Comparison of ENCODE assay signal across 8 cellular contexts in genomic region chr4:75514131-75514948, GRCh38. TPM values are rescaled to one million over a fixed set of nuclear protein-coding genes. Genes with fewer than 3 reads are reported as not detected.
DNase-seq lines count a peak whose midpoint lies in the region; ATAC-seq, FAIRE-seq and TF ChIP-seq lines count a peak whose summit lies in the region.

RCHY1 (minus strand) TSS chr4:75514403; CDS start chr4:75514286, 117 bp downstream.
THAP6 (plus strand) TSS chr4:75514473; CDS start chr4:75515453, 980 bp downstream.

- H3K18ac ChIP-seq in H1 (ENCODE audit: extremely low read depth, low read length): peak within 1 kb of the TSS; percentile 100
- H3K18ac ChIP-seq in mesendoderm (ENCODE audit: low read length): peak within 1 kb of the TSS; percentile 64

- no peak within 1 kb of the TSS for H3K14ac ChIP-seq in H1 (ENCODE audit: insufficient read length)

- H3K79me2 ChIP-seq in H1 (ENCODE audit: control insufficient read depth in 1 of 2, insufficient read depth in 2 of 2, low read length in 2 of 2): peaks cover 0 to 42% of the 10 kb centered on the region in 2 experiments; a peak in 3 of 4 replicates
- peaks cover 13% of the 10 kb centered on the region for H3K79me2 ChIP-seq in mesendoderm (ENCODE audit: control insufficient read depth, insufficient read depth, low read length)

- CTCF ChIA-PET in H1 (lab: Charles Lee; ENCODE audit: partially characterized antibody): interaction anchor here (1.5 kb wide), 1 partner anchor 41 kb away, joined by 3 read pairs; no protein-coding TSS in a partner anchor

- peak within 1 kb of the TSS; percentile 90 for H4K8ac ChIP-seq in H1 (ENCODE audit: extremely low read depth, insufficient read depth, low read length)
- H4K8ac ChIP-seq in mesendoderm (ENCODE audit: low read depth, low read length): peak within 1 kb of the TSS; percentile 68

- H3K9ac ChIP-seq in H1 (replicated peaks in 1 of 4; ENCODE audit: extremely low read depth in 1 of 4, low read depth in 3 of 4, low read length in 3 of 4): peak within 1 kb of the TSS; percentile 70 to 94 (median 87)
- peak within 1 kb of the TSS; percentile 96 for H3K9ac ChIP-seq in mesendoderm (ENCODE audit: low read length)

- no peaks in the 10 kb centered on the region for H4K20me1 ChIP-seq in H1 (replicated peaks in 1 of 2; ENCODE audit: control insufficient read depth in 1 of 2, insufficient read depth in 2 of 2, low read length in 2 of 2)

- H3K23me2 ChIP-seq in H1 (ENCODE audit: low read depth, low read length): peaks cover 7% of the 10 kb centered on the region

- H3K27me3 ChIP-seq in H1 (replicated peaks in 1 of 4; ENCODE audit: control insufficient read depth in 3 of 4, extremely low read depth in 1 of 4, insufficient read depth in 3 of 4, low read length in 3 of 4) (no peaks in the 10 kb centered on the region), mesendoderm (ENCODE audit: insufficient read depth, low read length, poor library complexity) (no peaks in the 10 kb centered on the region)

- H4K5ac ChIP-seq in H1 (ENCODE audit: insufficient read length, low read depth, low read length) (peak within 1 kb of the TSS; percentile 88), mesendoderm (ENCODE audit: low read length) (peak within 1 kb of the TSS; percentile 33)

- FAIRE-seq in H1 (lab: Jason Lieb, UNC): peak; percentile 81

- peak; percentile 81 to 96 for TF ChIP-seq POLR2A in H1 (IDR thresholded peaks at IDR 0.05; ENCODE audit: control extremely low read depth in 1 of 2, low read depth in 2 of 2, low read length in 2 of 2)

- H3K36me3 ChIP-seq in H1 (ENCODE audit: control insufficient read depth in 2 of 4, insufficient read depth in 4 of 4, low read length in 3 of 4) (peaks cover 0 to 21% (median 9%) of the 10 kb centered on the region in 4 experiments; a peak in 7 of 8 replicates), mesendoderm (ENCODE audit: control insufficient read depth, insufficient read depth, low read length) (no peaks in the 10 kb centered on the region)

- DNase-seq in COLO829 (ENCODE audit: low spot score): peak; percentile 91
- peak; percentile 96 for DNase-seq in HT1080 (ENCODE audit: low read depth)
- DNase-seq in NOMO-1 treated with DMSO at 0.1 percent for 48 hours (lab: John Stamatoyannopoulos, UW; ENCODE audit: unreplicated experiment): peak; percentile 92
- DNase-seq in activated CD8-positive, alpha-beta memory T cell treated with anti-CD3 and anti-CD28 coated beads for 4 hours (ENCODE audit: low read depth in 2 of 2): peak; percentile 80 to 84
- DNase-seq in H1 (ENCODE audit: low read depth in 1 of 2, low spot score in 2 of 2): peak; percentile 86 to 93
- DNase-seq in mesendoderm: peak; percentile 99
- peak; percentile 81 for DNase-seq in stimulated activated CD8-positive, alpha-beta memory T cell treated with anti-CD3 and anti-CD28 coated beads, Interleukin-15, amount 100 ng/mL, for 24 hours (ENCODE audit: low read depth)

- H3K9me3 ChIP-seq in H1 (ENCODE audit: insufficient read depth in 2 of 2, low read depth in 1 of 2, low read length in 1 of 2): no peaks in the 10 kb centered on the region

- H3K56ac ChIP-seq in H1 (replicated peaks; ENCODE audit: insufficient read length, low read depth, low read length): peak within 1 kb of the TSS; percentile 70
- peak within 1 kb of the TSS; percentile 97 for H3K56ac ChIP-seq in mesendoderm (ENCODE audit: low read length)

- no peak within 1 kb of the TSS for H2BK15ac ChIP-seq in H1 (ENCODE audit: low read length)
- H2BK15ac ChIP-seq in mesendoderm (replicated peaks; ENCODE audit: low read depth): no peak within 1 kb of the TSS

- H2AK5ac ChIP-seq in H1 (ENCODE audit: low read depth, low read length): no peak within 1 kb of the TSS
- no peak within 1 kb of the TSS for H2AK5ac ChIP-seq in mesendoderm (ENCODE audit: low read length)

- H2BK20ac ChIP-seq in H1 (ENCODE audit: low read length): no peak within 1 kb of the TSS

- H2BK120ac ChIP-seq in H1 (replicated peaks; ENCODE audit: low read depth, low read length): peak within 1 kb of the TSS; percentile 52
- H2BK120ac ChIP-seq in mesendoderm (ENCODE audit: low read depth, low read length): peak within 1 kb of the TSS; percentile 28

- H3K79me1 ChIP-seq in H1 (ENCODE audit: low read depth, low read length) (no peaks in the 10 kb centered on the region), mesendoderm (ENCODE audit: low read length) (peaks cover 10% of the 10 kb centered on the region)

- 1% methylated on average over 56 of the region's 61 CpGs; no CpG with 5 or more reads in 1 of the 2 experiments for WGBS in H1 (ENCODE audit: extremely low coverage in 1 of 2, insufficient coverage in 1 of 2, insufficient read length in 1 of 2, insufficient replicate concordance in 2 of 2, low coverage in 1 of 2, low lambda C conversion rate in 2 of 2, missing lambda C conversion rate in 1 of 2), 2 experiments
- no CpG with 5 or more reads among the region's 61 CpGs for WGBS in mesendoderm (ENCODE audit: extremely low coverage, insufficient coverage, low lambda C conversion rate)

- H3K27ac ChIP-seq in H1 (ENCODE audit: low read depth, low read length): peak within 1 kb of the TSS; percentile 87
- peak within 1 kb of the TSS; percentile 82 for H3K27ac ChIP-seq in mesendoderm (ENCODE audit: low read depth, low read length)

- no peak; a peak in 2 of 4 replicates for TF ChIP-seq CTCF in H1 (IDR thresholded peaks at IDR 0.05; ENCODE audit: control extremely low read depth in 1 of 3, insufficient read depth in 1 of 3, low read depth in 1 of 3, low read length in 3 of 3)

- H2BK5ac ChIP-seq in H1 (ENCODE audit: low read depth, low read length) (peak within 1 kb of the TSS; percentile 95), mesendoderm (ENCODE audit: low read length) (peak within 1 kb of the TSS; percentile 62)

- H3K23ac ChIP-seq in H1 (ENCODE audit: insufficient read length) (no peak within 1 kb of the TSS), mesendoderm (ENCODE audit: low read length) (peak within 1 kb of the TSS; percentile 83)

- H3K4me3 ChIP-seq in H1 (ENCODE audit: extremely low read depth in 1 of 4, insufficient read depth in 2 of 4, low read depth in 3 of 4, low read length in 4 of 4) (peak within 1 kb of the TSS; percentile 70 to 93 (median 80)), mesendoderm (ENCODE audit: low read length) (peak within 1 kb of the TSS; percentile 94)

- TF ChIP-seq EP300 in H1 (IDR thresholded peaks at IDR 0.05; ENCODE audit: borderline replicate concordance in 1 of 2, low read depth in 2 of 2, low read length in 2 of 2): no peak

- H2AFZ ChIP-seq in H1 (ENCODE audit: low read length): peak within 1 kb of the TSS; percentile 94

- POLR2A ChIA-PET in H1 (lab: Charles Lee; ENCODE audit: partially characterized antibody): interaction anchor here (0.6 to 1.9 kb wide), 13 partner anchors 9 to 580 kb away, joined by 3 to 11 read pairs (median 4); no protein-coding TSS in a partner anchor

- peak within 1 kb of the TSS; percentile 83 for H4K91ac ChIP-seq in H1 (replicated peaks; ENCODE audit: insufficient read length, low read length)

- peak within 1 kb of the TSS; percentile 63 for H3K4ac ChIP-seq in H1 (replicated peaks; ENCODE audit: insufficient read length, low read depth, low read length)
- H3K4ac ChIP-seq in mesendoderm (ENCODE audit: low read depth, low read length): no peak within 1 kb of the TSS

- H2BK12ac ChIP-seq in H1 (ENCODE audit: low read depth, low read length): peak within 1 kb of the TSS; percentile 61; the same call in 1 of the 2 replicates

- peaks cover 0 to 15% (median 7%) of the 10 kb centered on the region in 4 experiments; a peak in 4 of 7 replicates for H3K4me1 ChIP-seq in H1 (replicated peaks in 1 of 4; ENCODE audit: control insufficient read depth in 3 of 4, insufficient read depth in 4 of 4, low read length in 3 of 4)
- peaks cover 9% of the 10 kb centered on the region for H3K4me1 ChIP-seq in mesendoderm (ENCODE audit: control insufficient read depth, low read depth, low read length)

- peak; percentile 90 for ATAC-seq in GM21360 (IDR thresholded peaks at IDR 0.05; ENCODE audit: unreplicated experiment)

- TF ChIP-seq RAD21 in H1 (IDR thresholded peaks at IDR 0.05 in 1 of 2, conservative IDR thresholded peaks at IDR 0.05 in 1 of 2; ENCODE audit: low read depth in 2 of 2, low read length in 2 of 2): no peak

- H3K4me2 ChIP-seq in H1 (ENCODE audit: insufficient read depth in 1 of 2, low read depth in 2 of 2, low read length in 2 of 2): peak within 1 kb of the TSS; percentile 89 to 92
- peak within 1 kb of the TSS; percentile 94 for H3K4me2 ChIP-seq in mesendoderm (ENCODE audit: low read length)

RNA-seq across cellular contexts. Expression of gene RCHY1, which starts in this region (rescaled TPM):
- 38.1 and 47.6 TPM in 2 replicates for total RNA-seq in HT1080 (2014; rRNA removed; shearing (Covaris generic))
- polyA plus RNA-seq in HT1080 (2015; cell fraction: cytosol; rRNA removed): 42.6 and 49.1 TPM in 2 replicates
- 26.6 and 27.2 TPM in 2 replicates for polyA plus RNA-seq in HT1080 (2015; cell fraction: nucleus; rRNA removed)
- 39.8 and 44.0 TPM in 2 replicates for total RNA-seq in H1 (2021; fragmentation: NEBNext Ultra II Directional; extraction: Animal tissue kit (Norgen Biotek cat#: 25700))
- 19.7 and 30.3 TPM in 2 replicates for polyA plus RNA-seq in H1 (2011; rRNA removed)
- 50.0 TPM for polyA plus RNA-seq in H1 (2011; cell fraction: cytosol; rRNA removed)
- 8.9 TPM for polyA plus RNA-seq in H1 (2011; cell fraction: nucleus; rRNA removed)
- 52.5 to 76.2 TPM (median 61.2 TPM) in 4 replicates for polyA plus RNA-seq in H1 (2012, experiment 1 of 2)
- polyA plus RNA-seq in H1 (2012, experiment 2 of 2): 9.6 TPM
- 25.6 TPM for polyA plus RNA-seq in H1 (2013, experiment 1 of 2)
- polyA plus RNA-seq in H1 (2013, experiment 2 of 2): 24.8 TPM
- polyA minus RNA-seq in H1 (2011; rRNA and poly(A)+ RNA removed): 29.9 and 31.8 TPM in 2 replicates
- polyA minus RNA-seq in H1 (2011; cell fraction: cytosol; rRNA and poly(A)+ RNA removed): 18.9 TPM
- polyA minus RNA-seq in H1 (2011; cell fraction: nucleus; rRNA and poly(A)+ RNA removed): 20.8 TPM
- polyA plus RNA-seq in mesendoderm (2013, experiment 1 of 2): 60.1 TPM
- polyA plus RNA-seq in mesendoderm (2013, experiment 2 of 2): 60.4 TPM

RNA-seq across cellular contexts. Expression of gene THAP6, which starts in this region (rescaled TPM):
- total RNA-seq in HT1080 (2014; rRNA removed; shearing (Covaris generic)): 9.8 and 12.2 TPM in 2 replicates
- 17.5 and 17.9 TPM in 2 replicates for polyA plus RNA-seq in HT1080 (2015; cell fraction: cytosol; rRNA removed)
- polyA plus RNA-seq in HT1080 (2015; cell fraction: nucleus; rRNA removed): 24.5 and 30.3 TPM in 2 replicates
- 8.9 and 9.7 TPM in 2 replicates for total RNA-seq in H1 (2021; fragmentation: NEBNext Ultra II Directional; extraction: Animal tissue kit (Norgen Biotek cat#: 25700))
- 2.9 and 3.3 TPM in 2 replicates for polyA plus RNA-seq in H1 (2011; rRNA removed)
- 6.9 TPM for polyA plus RNA-seq in H1 (2011; cell fraction: cytosol; rRNA removed)
- 11.2 TPM for polyA plus RNA-seq in H1 (2011; cell fraction: nucleus; rRNA removed)
- polyA plus RNA-seq in H1 (2012, experiment 1 of 2): 5.4 to 8.1 TPM (median 6.7 TPM) in 4 replicates
- 0.62 TPM for polyA plus RNA-seq in H1 (2012, experiment 2 of 2)
- 6.1 TPM for polyA plus RNA-seq in H1 (2013, experiment 1 of 2)
- polyA plus RNA-seq in H1 (2013, experiment 2 of 2): 5.6 TPM
- 8.3 and 10.2 TPM in 2 replicates for polyA minus RNA-seq in H1 (2011; rRNA and poly(A)+ RNA removed)
- 6.5 TPM for polyA minus RNA-seq in H1 (2011; cell fraction: cytosol; rRNA and poly(A)+ RNA removed)
- 30.3 TPM for polyA minus RNA-seq in H1 (2011; cell fraction: nucleus; rRNA and poly(A)+ RNA removed)
- 5.4 TPM for polyA plus RNA-seq in mesendoderm (2013, experiment 1 of 2)
- 5.1 TPM for polyA plus RNA-seq in mesendoderm (2013, experiment 2 of 2)

Comparison
In these comparisons a context has a peak if more than half of its experiments do, and no peak if none do; other contexts are left out.
1. Peak in every context shown above with its lines: DNase-seq, ATAC-seq, H3K4me3 ChIP-seq and H3K27ac ChIP-seq.